Comparison of ENCODE assay signal across 8 cellular contexts in the genomic region with DNA sequence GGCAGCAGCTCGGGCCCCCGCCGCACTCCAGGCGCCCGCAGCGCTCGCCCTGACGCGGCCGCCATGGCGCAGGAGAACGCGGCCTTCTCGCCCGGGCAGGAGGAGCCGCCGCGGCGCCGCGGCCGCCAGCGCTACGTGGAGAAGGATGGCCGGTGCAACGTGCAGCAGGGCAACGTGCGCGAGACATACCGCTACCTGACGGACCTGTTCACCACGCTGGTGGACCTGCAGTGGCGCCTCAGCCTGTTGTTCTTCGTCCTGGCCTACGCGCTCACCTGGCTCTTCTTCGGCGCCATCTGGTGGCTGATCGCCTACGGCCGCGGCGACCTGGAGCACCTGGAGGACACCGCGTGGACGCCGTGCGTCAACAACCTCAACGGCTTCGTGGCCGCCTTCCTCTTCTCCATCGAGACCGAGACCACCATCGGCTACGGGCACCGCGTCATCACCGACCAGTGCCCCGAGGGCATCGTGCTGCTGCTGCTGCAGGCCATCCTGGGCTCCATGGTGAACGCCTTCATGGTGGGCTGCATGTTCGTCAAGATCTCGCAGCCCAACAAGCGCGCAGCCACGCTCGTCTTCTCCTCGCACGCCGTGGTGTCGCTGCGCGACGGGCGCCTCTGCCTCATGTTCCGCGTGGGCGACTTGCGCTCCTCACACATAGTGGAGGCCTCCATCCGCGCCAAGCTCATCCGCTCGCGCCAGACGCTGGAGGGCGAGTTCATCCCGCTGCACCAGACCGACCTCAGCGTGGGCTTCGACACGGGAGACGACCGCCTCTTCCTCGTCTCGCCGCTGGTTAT. TPM values are rescaled to one million over a fixed set of nuclear protein-coding genes. Genes with fewer than 3 reads are reported as not detected.
DNase-seq lines count a peak whose midpoint lies in the region; ATAC-seq and TF ChIP-seq lines count a peak whose summit lies in the region.

No MANE protein-coding gene starts in this region.

- H3K4me1 ChIP-seq in upper lobe of left lung: peaks cover 0 to 9% (median 8%) of the 10 kb centered on the region in 4 donors

- peaks cover 0 to 18% (median 9%) of the 10 kb centered on the region in 4 donors for H3K27me3 ChIP-seq in upper lobe of left lung

- intact Hi-C loops in head of caudate nucleus (cut with DNase I): no loop called here

- no peak for TF ChIP-seq EP300 in upper lobe of left lung (IDR thresholded peaks at IDR 0.05)

- peaks cover 0 to 5% (median under 1%) of the 10 kb centered on the region in 4 donors for H3K36me3 ChIP-seq in upper lobe of left lung

- DNase-seq in COR-L47 (lab: John Stamatoyannopoulos, UW) (peak; percentile 79), NOMO-1 treated with DMSO at 0.1 percent for 48 hours (lab: John Stamatoyannopoulos, UW; ENCODE audit: unreplicated experiment) (peak; percentile 17), head of caudate nucleus (peak in 36 of 42 donors; percentile 61 to 87 (median 73)), pons (ENCODE audit: low spot score) (peak; percentile 11), upper lobe of left lung (peak; percentile 79 to 92)
- peak; percentile 80 for DNase-seq in activated naive CD4-positive, alpha-beta T cell treated with Interleukin-2 at 50 U/mL for 16 hours

- no peak for TF ChIP-seq POLR2A in upper lobe of left lung (IDR thresholded peaks at IDR 0.05)

- peak; percentile 23 to 85 (median 68) for TF ChIP-seq CTCF in upper lobe of left lung (IDR thresholded peaks at IDR 0.05)

- no peak overlapping the region for H3K27ac ChIP-seq in upper lobe of left lung

- peak; percentile 56 for ATAC-seq in HG02610 (IDR thresholded peaks at IDR 0.05; ENCODE audit: unreplicated experiment)
- ATAC-seq in upper lobe of left lung (ENCODE audit: low FRiP score in 2 of 2): peak; percentile 47 to 74
- no peak for ATAC-seq in HG02970 (IDR thresholded peaks at IDR 0.05; ENCODE audit: low FRiP score, unreplicated experiment)

- WGBS in upper lobe of left lung, 2 donors: 39 to 45% methylated on average over 55 to 88 of the region's 96 CpGs

- no peaks in the 10 kb centered on the region for H3K9me3 ChIP-seq in upper lobe of left lung

- peak overlapping the region in 3 of 4 donors; percentile 21 to 42 (median 41) for H3K4me3 ChIP-seq in upper lobe of left lung

RNA-seq across cellular contexts. Expression of a gene that starts 2.8 kb away (rescaled TPM):
- not detected for total RNA-seq in upper lobe of left lung

RNA-seq across cellular contexts. Expression of a gene that starts 14.2 kb away (rescaled TPM):
- total RNA-seq in upper lobe of left lung: under 1 TPM in 1 of 6 donors, not detected in 5; 0.11 TPM

RNA-seq across cellular contexts. Expression of a gene that starts 14.2 kb away (rescaled TPM):
- total RNA-seq in upper lobe of left lung: 10 to 100 TPM; 13.6 to 43.8 (median 36.9) TPM

RNA-seq across cellular contexts. Expression of a gene that starts 31.4 kb away (rescaled TPM):
- 10 to 100 TPM in 2 of 6 donors, 1 to 10 TPM in 4; 2.2 to 36.7 (median 3.8) TPM for total RNA-seq in upper lobe of left lung

RNA-seq across cellular contexts. Expression of a gene that starts 52.4 kb away (rescaled TPM):
- 1 to 10 TPM; 2.8 to 6.5 (median 6.0) TPM for total RNA-seq in upper lobe of left lung

Comparison
In these comparisons a context has a peak if more than half of its experiments do, and no peak if none do; other contexts are left out.
1. DNase-seq: peak in every context shown above with its lines; median percentile 86 in upper lobe of left lung; 80 in activated naive CD4-positive, alpha-beta T cell treated with Interleukin-2 at 50 U/mL for 16 hours; 79 in COR-L47; 73 in head of caudate nucleus; 17 in NOMO-1 treated with DMSO at 0.1 percent for 48 hours; 11 in pons.